1 cellular context compared by ENCODE assay signal in genomic region chr10:4623200-4623599, GRCh38.
TF ChIP-seq lines count a peak whose summit lies in the region.

No MANE protein-coding gene starts in this region.

TF ChIP-seq in HepG2, 621 proteins besides CTCF, POLR2A, EP300 and RAD21 (continued from another document):
- TF ChIP-seq NFAT5 (CRISPR knock-in tag; IDR thresholded peaks at IDR 0.05): no peak
TF ChIP-seq in HepG2: peak in this region for 0.
